21 cellular contexts compared by ENCODE assay signal in the genomic region with DNA sequence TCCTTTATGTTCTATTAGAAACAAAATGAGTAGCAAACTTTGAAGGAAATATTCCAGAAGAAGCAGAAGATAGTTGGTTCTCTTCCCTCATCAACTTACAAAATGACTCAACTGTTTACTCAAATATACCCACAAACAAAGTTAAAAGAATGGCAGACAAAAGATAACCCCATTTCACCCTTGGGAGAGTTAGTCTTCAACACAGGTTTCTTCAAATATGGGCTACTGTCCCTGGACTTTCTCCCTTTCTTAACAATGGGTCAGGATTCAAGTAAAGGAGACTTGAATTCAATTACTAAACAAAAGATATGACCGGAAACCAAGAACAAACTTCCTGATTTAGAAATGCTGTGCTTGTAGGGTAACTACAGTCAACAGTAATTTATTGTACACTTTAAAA. TPM values are rescaled to one million over a fixed set of nuclear protein-coding genes. Genes with fewer than 3 reads are reported as not detected.
DNase-seq lines count a peak whose midpoint lies in the region; ATAC-seq and TF ChIP-seq lines count a peak whose summit lies in the region.
"Had no signal": no experiment of that assay in that cellular context is flagged by ENCODE, and none has a peak within 500 bp of the region (broad histone marks: within the 10 kb centered on the region; RNA-seq: fewer than 3 reads in every experiment).

No MANE protein-coding gene starts in this region.

- H4K20me1 ChIP-seq in Karpas-422 (ENCODE audit: insufficient read depth, low read depth, low read length) = no peaks in the 10 kb centered on the region

- peak overlapping the region; percentile 3 for H3K27ac ChIP-seq in CD8-positive, alpha-beta memory T cell (ENCODE audit: low read depth, low read length)
- peak overlapping the region; percentile 94 for H3K27ac ChIP-seq in Karpas-422 (ENCODE audit: low read length)
- H3K27ac ChIP-seq: foreskin keratinocyte had no signal

- peaks cover 40 to 65% (median 61%) of the 10 kb centered on the region in 3 donors for H3K4me1 Mint-ChIP-seq in CD8-positive, alpha-beta memory T cell
- H3K4me1 Mint-ChIP-seq in WTC11 = peaks cover 52% of the 10 kb centered on the region
- H3K4me1 Mint-ChIP-seq in nephron progenitor cell = peaks cover 22% of the 10 kb centered on the region

- no peak overlapping the region for H3K4me3 ChIP-seq in CD8-positive, alpha-beta memory T cell (ENCODE audit: low read length)
- H3K4me3 ChIP-seq in Karpas-422 (ENCODE audit: low read length) = no peak overlapping the region

- TF ChIP-seq CTCF in WTC11 (IDR thresholded peaks at IDR 0.05) (no peak), nephron progenitor cell (IDR thresholded peaks at IDR 0.05) (no peak)

- ATAC-seq in WTC11 = no peak
- ATAC-seq: activated CD8-positive, alpha-beta T cell treated with anti-CD3 and anti-CD28 coated beads for 36 hours; foreskin keratinocyte; left ventricle myocardium superior; Right ventricle myocardium inferior had no signal

- no peaks in the 10 kb centered on the region for H3K27me3 Mint-ChIP-seq in CD8-positive, alpha-beta memory T cell
- H3K27me3 Mint-ChIP-seq in WTC11 (ENCODE audit: low read depth) (no peaks in the 10 kb centered on the region), nephron progenitor cell (ENCODE audit: low read depth, poor library complexity) (no peaks in the 10 kb centered on the region)
- H3K27me3 Mint-ChIP-seq: activated CD8-positive, alpha-beta T cell treated with anti-CD3 and anti-CD28 coated beads for 36 hours; B cell; naive B cell had no signal

- H3K9me2 ChIP-seq in Karpas-422 (replicated peaks; ENCODE audit: insufficient read depth, low read length) = no peaks in the 10 kb centered on the region

- no peak for DNase-seq in CD8-positive, alpha-beta memory T cell
- DNase-seq in Karpas-422 (no peak), WTC11 (ENCODE audit: low spot score) (no peak), nephron progenitor cell (no peak), cerebellum (ENCODE audit: low spot score) (no peak), NCI-H146 treated with DMSO at 0.1 percent for 48 hours (lab: John Stamatoyannopoulos, UW; ENCODE audit: unreplicated experiment) (no peak), HPDE6-E6E7 (ENCODE audit: extremely low spot score) (no peak), GDM1 (lab: John Stamatoyannopoulos, UW) (no peak)
- DNase-seq: activated CD8-positive, alpha-beta T cell treated with anti-CD3 and anti-CD28 coated beads for 36 hours; amniotic stem cell; foreskin keratinocyte; left ventricle myocardium superior; naive B cell; NCI-H2107; NCI-H748 treated with DMSO at 0.1 percent for 48 hours; stimulated activated CD4-positive, alpha-beta T cell treated with anti-CD3 and anti-CD28 coated beads, Interleukin-15, amount 100 ng/mL, for 24 hours; substantia nigra; T-helper 9 cell had no signal

- peaks cover 91% of the 10 kb centered on the region for H3K79me2 ChIP-seq in Karpas-422 (ENCODE audit: low read length)

- no peak overlapping the region for H3K9ac ChIP-seq in Karpas-422 (ENCODE audit: low read length)

- H3K4me3 Mint-ChIP-seq in CD8-positive, alpha-beta memory T cell = no peak overlapping the region
- H3K4me3 Mint-ChIP-seq in WTC11 (no peak overlapping the region), nephron progenitor cell (no peak overlapping the region)
- H3K4me3 Mint-ChIP-seq: activated CD8-positive, alpha-beta T cell treated with anti-CD3 and anti-CD28 coated beads for 36 hours; B cell; naive B cell had no signal

- peak overlapping the region; percentile 3 for H3K4me2 ChIP-seq in Karpas-422 (ENCODE audit: low read depth, low read length, poor library complexity, severe bottlenecking)

- H3K27me3 ChIP-seq in CD8-positive, alpha-beta memory T cell (ENCODE audit: insufficient read depth, low read length, poor library complexity, severe bottlenecking) = no peaks in the 10 kb centered on the region
- H3K27me3 ChIP-seq in Karpas-422 (ENCODE audit: low read length) = no peaks in the 10 kb centered on the region
- H3K27me3 ChIP-seq: foreskin keratinocyte had no signal

- CTCF ChIA-PET in CD8-positive, alpha-beta memory T cell (lab: Charles Lee) = no interaction called here
- CTCF ChIA-PET in WTC11 (lab: Charles Lee) = no interaction called here

- no peaks in the 10 kb centered on the region for H3K36me3 ChIP-seq in CD8-positive, alpha-beta memory T cell (ENCODE audit: insufficient read depth, low read length)
- H3K36me3 ChIP-seq in Karpas-422 (ENCODE audit: insufficient read depth, low read length) = no peaks in the 10 kb centered on the region

- H3K9me3 Mint-ChIP-seq in CD8-positive, alpha-beta memory T cell = no peaks in the 10 kb centered on the region
- H3K9me3 Mint-ChIP-seq in WTC11 (no peaks in the 10 kb centered on the region), nephron progenitor cell (no peaks in the 10 kb centered on the region)
- H3K9me3 Mint-ChIP-seq: activated CD8-positive, alpha-beta T cell treated with anti-CD3 and anti-CD28 coated beads for 36 hours; activated T-helper 2 cell treated with anti-CD3 and anti-CD28 coated beads, Interferon-gamma antibody, Interleukin-2, Interleukin-4, amounts not matched to agents 10 μg/mL and 5 μg/mL and 100 μg/mL, durations not matched to agents 14 hours and 24 hours and 36 hours; naive B cell had no signal

- H3K4me1 ChIP-seq in CD8-positive, alpha-beta memory T cell (ENCODE audit: insufficient read depth, low read length) = peaks cover 15% of the 10 kb centered on the region
- H3K4me1 ChIP-seq in Karpas-422 (ENCODE audit: low read length) = peaks cover 80% of the 10 kb centered on the region

- POLR2A ChIA-PET in CD8-positive, alpha-beta memory T cell (lab: Charles Lee) = no interaction called here
- POLR2A ChIA-PET in WTC11 (lab: Charles Lee) = no interaction called here

- H2AFZ ChIP-seq in Karpas-422 (ENCODE audit: low read length) = no peak overlapping the region

- H3K27ac Mint-ChIP-seq in CD8-positive, alpha-beta memory T cell = peak overlapping the region in 3 of 8 donors; percentile 15 to 31 (median 24)
- H3K27ac Mint-ChIP-seq in WTC11 (peak overlapping the region; percentile 55), nephron progenitor cell (peak overlapping the region; percentile 11)
- H3K27ac Mint-ChIP-seq: activated CD8-positive, alpha-beta T cell treated with anti-CD3 and anti-CD28 coated beads for 36 hours; activated T-helper 2 cell treated with anti-CD3 and anti-CD28 coated beads, Interferon-gamma antibody, Interleukin-2, Interleukin-4, amounts not matched to agents 10 μg/mL and 5 μg/mL and 100 μg/mL, durations not matched to agents 14 hours and 24 hours and 36 hours; B cell had no signal

- H3K36me3 Mint-ChIP-seq in CD8-positive, alpha-beta memory T cell = peaks cover 0 to 2% (median 0%) of the 10 kb centered on the region in 3 donors
- H3K36me3 Mint-ChIP-seq in WTC11 (no peaks in the 10 kb centered on the region), nephron progenitor cell (ENCODE audit: low read depth) (peaks cover 13% of the 10 kb centered on the region)
- H3K36me3 Mint-ChIP-seq: naive B cell had no signal

- H3K9me3 ChIP-seq in CD8-positive, alpha-beta memory T cell (ENCODE audit: low read length) = no peaks in the 10 kb centered on the region
- H3K9me3 ChIP-seq in Karpas-422 (ENCODE audit: low read length) = no peaks in the 10 kb centered on the region

TF ChIP-seq in WTC11, 78 proteins besides CTCF, POLR2A, EP300 and RAD21 (continues in another document):
- TF ChIP-seq ELF4 (CRISPR knock-in tag; IDR thresholded peaks at IDR 0.05; ENCODE audit: low read depth) (no peak), GRHL2 (CRISPR knock-in tag; IDR thresholded peaks at IDR 0.05; ENCODE audit: insufficient replicate concordance, severe bottlenecking) (no peak), ZNF416 (CRISPR knock-in tag; IDR thresholded peaks at IDR 0.05) (no peak), MXD4 (CRISPR knock-in tag; IDR thresholded peaks at IDR 0.05; ENCODE audit: borderline replicate concordance) (no peak)
- TF ChIP-seq, protein P1, sequence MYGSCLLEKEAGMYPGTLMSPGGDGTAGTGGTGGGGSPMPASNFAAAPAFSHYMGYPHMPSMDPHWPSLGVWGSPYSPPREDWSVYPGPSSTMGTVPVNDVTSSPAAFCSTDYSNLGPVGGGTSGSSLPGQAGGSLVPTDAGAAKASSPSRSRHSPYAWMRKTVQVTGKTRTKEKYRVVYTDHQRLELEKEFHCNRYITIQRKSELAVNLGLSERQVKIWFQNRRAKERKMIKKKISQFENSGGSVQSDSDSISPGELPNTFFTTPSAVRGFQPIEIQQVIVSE (CRISPR knock-in tag; IDR thresholded peaks at IDR 0.05; ENCODE audit: borderline replicate concordance) = no peak
- TF ChIP-seq, protein P2, sequence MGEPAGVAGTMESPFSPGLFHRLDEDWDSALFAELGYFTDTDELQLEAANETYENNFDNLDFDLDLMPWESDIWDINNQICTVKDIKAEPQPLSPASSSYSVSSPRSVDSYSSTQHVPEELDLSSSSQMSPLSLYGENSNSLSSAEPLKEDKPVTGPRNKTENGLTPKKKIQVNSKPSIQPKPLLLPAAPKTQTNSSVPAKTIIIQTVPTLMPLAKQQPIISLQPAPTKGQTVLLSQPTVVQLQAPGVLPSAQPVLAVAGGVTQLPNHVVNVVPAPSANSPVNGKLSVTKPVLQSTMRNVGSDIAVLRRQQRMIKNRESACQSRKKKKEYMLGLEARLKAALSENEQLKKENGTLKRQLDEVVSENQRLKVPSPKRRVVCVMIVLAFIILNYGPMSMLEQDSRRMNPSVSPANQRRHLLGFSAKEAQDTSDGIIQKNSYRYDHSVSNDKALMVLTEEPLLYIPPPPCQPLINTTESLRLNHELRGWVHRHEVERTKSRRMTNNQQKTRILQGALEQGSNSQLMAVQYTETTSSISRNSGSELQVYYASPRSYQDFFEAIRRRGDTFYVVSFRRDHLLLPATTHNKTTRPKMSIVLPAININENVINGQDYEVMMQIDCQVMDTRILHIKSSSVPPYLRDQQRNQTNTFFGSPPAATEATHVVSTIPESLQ (CRISPR knock-in tag; IDR thresholded peaks at IDR 0.05) = no peak

RNA-seq across cellular contexts. Expression of a gene that starts 14.3 kb away (rescaled TPM):
- total RNA-seq in CD8-positive, alpha-beta memory T cell = 10 to 100 TPM; 14.1 to 14.6 TPM
- polyA plus RNA-seq in CD8-positive, alpha-beta memory T cell = 5.3 TPM
- 24.3 and 31.2 TPM in 2 replicates for total RNA-seq in Karpas-422 (2014; rRNA removed; shearing (Covaris generic); ENCODE audit: low replicate concordance)
- total RNA-seq in WTC11 (2021) = 13.3 to 17.5 TPM (median 13.7 TPM) in 3 replicates
- 60.9 TPM for total RNA-seq in cerebellum
